8 cellular contexts compared by ENCODE assay signal in genomic region chr2:74290466-74291216, GRCh38. TPM values are rescaled to one million over a fixed set of nuclear protein-coding genes. Genes with fewer than 3 reads are reported as not detected.
DNase-seq lines count a peak whose midpoint lies in the region; ATAC-seq and TF ChIP-seq lines count a peak whose summit lies in the region.

No MANE protein-coding gene starts in this region.

- no peak overlapping the region for H3K27ac ChIP-seq in dorsolateral prefrontal cortex
- H3K27ac ChIP-seq in trophoblast cell (ENCODE audit: low read depth, low read length): no peak overlapping the region

- H3K4ac ChIP-seq in trophoblast cell (ENCODE audit: low read depth, low read length): no peak overlapping the region

- no peak overlapping the region for H3K9ac ChIP-seq in trophoblast cell (ENCODE audit: low read length)

- peak overlapping the region; percentile 92 for H3K27ac Mint-ChIP-seq in activated CD4-positive, alpha-beta T cell treated with anti-CD3 and anti-CD28 coated beads, Interleukin-2, amount 10 ng/mL, durations not matched to agents 7 days and 5 days

- H2BK5ac ChIP-seq in trophoblast cell (ENCODE audit: low read depth, low read length, poor library complexity): no peak overlapping the region

- H3K27me3 Mint-ChIP-seq in activated CD4-positive, alpha-beta T cell treated with anti-CD3 and anti-CD28 coated beads, Interleukin-2, amount 10 ng/mL, durations not matched to agents 7 days and 5 days: peaks cover 2% of the 10 kb centered on the region

- POLR2A ChIA-PET in activated CD4-positive, alpha-beta T cell treated with anti-CD3 and anti-CD28 coated beads, Interleukin-2, amount 10 ng/mL, durations not matched to agents 7 days and 5 days (lab: Charles Lee): interaction anchor here (0.6 kb wide), 2 partner anchors 36 to 50 kb away, joined by 3 to 7 read pairs; no protein-coding TSS in a partner anchor

- DNase-seq in GM12864 (ENCODE audit: low read depth) (peak; percentile 72), left colon (peak in 1 of 2 donors; percentile 46), dorsolateral prefrontal cortex (no peak), trophoblast cell (no peak), NCI-H446 (lab: John Stamatoyannopoulos, UW) (no peak), HK-2 (ENCODE audit: unreplicated experiment) (no peak)
- DNase-seq in activated CD4-positive, alpha-beta T cell treated with anti-CD3 and anti-CD28 coated beads, Interleukin-2, amount 10 ng/mL, durations not matched to agents 7 days and 5 days: peak; percentile 66

- H4K8ac ChIP-seq in trophoblast cell (ENCODE audit: low read depth, low read length): no peak overlapping the region

- H3K4me3 Mint-ChIP-seq in activated CD4-positive, alpha-beta T cell treated with anti-CD3 and anti-CD28 coated beads, Interleukin-2, amount 10 ng/mL, durations not matched to agents 7 days and 5 days: peak overlapping the region; percentile 67

- H3K27me3 ChIP-seq in dorsolateral prefrontal cortex: no peaks in the 10 kb centered on the region
- H3K27me3 ChIP-seq in trophoblast cell (ENCODE audit: insufficient read depth, low read length): no peaks in the 10 kb centered on the region

- no peak overlapping the region for H2BK12ac ChIP-seq in trophoblast cell (ENCODE audit: low read length)

- no CpG with 5 or more reads among the region's 4 CpGs for WGBS in trophoblast cell (ENCODE audit: extremely low coverage, insufficient coverage, insufficient read length)

- intact Hi-C loops in left colon (cut with DNase I, micrococcal nuclease) (no loop called here), dorsolateral prefrontal cortex (cut with DNase I) (no loop called here)

- H3K14ac ChIP-seq in trophoblast cell (ENCODE audit: low read length): no peak overlapping the region

- no peaks in the 10 kb centered on the region for H3K36me3 ChIP-seq in trophoblast cell (ENCODE audit: control insufficient read depth in 1 of 2, insufficient read depth in 2 of 2, low read length in 2 of 2)

- no peaks in the 10 kb centered on the region for H3K9me3 Mint-ChIP-seq in activated CD4-positive, alpha-beta T cell treated with anti-CD3 and anti-CD28 coated beads, Interleukin-2, amount 10 ng/mL, durations not matched to agents 7 days and 5 days

- no peaks in the 10 kb centered on the region for H3K79me2 ChIP-seq in trophoblast cell (ENCODE audit: control insufficient read depth, insufficient read depth, low read length, poor library complexity)

- no peak overlapping the region for H3K18ac ChIP-seq in trophoblast cell (ENCODE audit: low read length)

- H4K91ac ChIP-seq in trophoblast cell (ENCODE audit: low read depth, low read length): no peak overlapping the region

- no peak overlapping the region for H3K4me2 ChIP-seq in trophoblast cell (ENCODE audit: low read length)

- no peak overlapping the region for H2AFZ ChIP-seq in trophoblast cell (ENCODE audit: insufficient read depth, low read length, poor library complexity)

- ATAC-seq in HG02642 (IDR thresholded peaks at IDR 0.05; ENCODE audit: poor library complexity, unreplicated experiment): peak; percentile 69
- ATAC-seq in left colon: peak; percentile 59

- H3K36me3 Mint-ChIP-seq in activated CD4-positive, alpha-beta T cell treated with anti-CD3 and anti-CD28 coated beads, Interleukin-2, amount 10 ng/mL, durations not matched to agents 7 days and 5 days (ENCODE audit: low read depth): peaks cover 3% of the 10 kb centered on the region

- H2AK5ac ChIP-seq in trophoblast cell (ENCODE audit: low read length): no peak overlapping the region

- TF ChIP-seq CTCF in GM12864 (IDR thresholded peaks at IDR 0.05; ENCODE audit: low read depth, low read length, missing control alignments): no peak
- TF ChIP-seq CTCF in dorsolateral prefrontal cortex (IDR thresholded peaks at IDR 0.05 in 54 of 56, conservative IDR thresholded peaks at IDR 0.05 in 2 of 56; ENCODE audit: low read depth in 1 of 56, partially characterized antibody in 56 of 56): no peak

- H3K23ac ChIP-seq in trophoblast cell (ENCODE audit: low read length): no peak overlapping the region

- CTCF ChIA-PET in activated CD4-positive, alpha-beta T cell treated with anti-CD3 and anti-CD28 coated beads, Interleukin-2, amount 10 ng/mL, durations not matched to agents 7 days and 5 days (lab: Charles Lee): interaction anchor here (1.4 to 1.5 kb wide), 2 partner anchors 11 to 38 kb away, joined by 3 to 4 read pairs; no protein-coding TSS in a partner anchor

- no peak overlapping the region; the same call in 1 of the 2 replicates for H3K4me3 ChIP-seq in GM12864 (ENCODE audit: low read depth, low read length)
- no peak overlapping the region for H3K4me3 ChIP-seq in dorsolateral prefrontal cortex
- no peak overlapping the region for H3K4me3 ChIP-seq in trophoblast cell (ENCODE audit: low read depth, low read length)

- peaks cover 0 to 1% of the 10 kb centered on the region in 2 experiments for H3K4me1 ChIP-seq in trophoblast cell (ENCODE audit: control insufficient read depth in 1 of 2, insufficient read depth in 2 of 2, low read length in 2 of 2)

- H3K4me1 Mint-ChIP-seq in activated CD4-positive, alpha-beta T cell treated with anti-CD3 and anti-CD28 coated beads, Interleukin-2, amount 10 ng/mL, durations not matched to agents 7 days and 5 days: peaks cover 17% of the 10 kb centered on the region

- no peaks in the 10 kb centered on the region for H3K79me1 ChIP-seq in trophoblast cell (ENCODE audit: low read length)

- H3K9me3 ChIP-seq in trophoblast cell (ENCODE audit: insufficient read depth, low read depth, low read length): peaks cover 2% of the 10 kb centered on the region

- no peak overlapping the region for H2BK120ac ChIP-seq in trophoblast cell (ENCODE audit: insufficient read depth, low read length, poor library complexity)

- no peak overlapping the region for H4K12ac ChIP-seq in trophoblast cell (ENCODE audit: low read depth, low read length)

RNA-seq across cellular contexts. Expression of gene SLC4A5, which starts 52.6 kb away (rescaled TPM):
- 1 to 10 TPM; 3.0 to 4.3 TPM for total RNA-seq in activated CD4-positive, alpha-beta T cell treated with anti-CD3 and anti-CD28 coated beads, Interleukin-2, amount 10 ng/mL, durations not matched to agents 7 days and 5 days
- total RNA-seq in left colon (1 to 10 TPM; 1.4 to 2.2 TPM), dorsolateral prefrontal cortex (10 to 100 TPM in 53 of 120 experiments, 1 to 10 TPM in 67; 1.6 to 26.1 (median 9.6) TPM)
- polyA plus RNA-seq in trophoblast cell (2013): 0.48 and 0.65 TPM in 2 replicates

Comparison
In these comparisons a context has a peak if more than half of its experiments do, and no peak if none do; other contexts are left out.
1. DNase-seq: peak in GM12864 (single experiment) and activated CD4-positive, alpha-beta T cell treated with anti-CD3 and anti-CD28 coated beads, Interleukin-2, amount 10 ng/mL, durations not matched to agents 7 days and 5 days (single experiment); none in dorsolateral prefrontal cortex (0 of 10), trophoblast cell (0 of 2), NCI-H446 (0 of 2) and HK-2 (single experiment).